ENCODE assay signal across 9 cellular contexts in genomic region chr6:3438190-3439167, GRCh38. TPM values are rescaled to one million over a fixed set of nuclear protein-coding genes. Genes with fewer than 3 reads are reported as not detected.
A peak's percentile ranks its signal among the peaks of the same experiment; 100 is the strongest.
DNase-seq lines count a peak whose midpoint lies in the region; ATAC-seq, FAIRE-seq and TF ChIP-seq lines count a peak whose summit lies in the region.
"Had no signal": no experiment of that assay in that cellular context is flagged by ENCODE, and none has a peak within 500 bp of the region (broad histone marks: within the 10 kb centered on the region; RNA-seq: fewer than 3 reads in every experiment).

No MANE protein-coding gene starts in this region.

- H3K79me2 ChIP-seq in keratinocyte (ENCODE audit: control insufficient read depth, insufficient read depth, low read length) = peaks cover 9% of the 10 kb centered on the region

- H3K4me3 ChIP-seq in left ventricle myocardium inferior (no peak overlapping the region), keratinocyte (ENCODE audit: control insufficient read depth in 2 of 3, extremely low read depth in 1 of 3, insufficient read depth in 2 of 3, low read depth in 1 of 3, low read length in 3 of 3) (no peak overlapping the region)

- H3K9me1 ChIP-seq in keratinocyte (ENCODE audit: control insufficient read depth, extremely low read depth, insufficient read depth, low read length) = no peaks in the 10 kb centered on the region

- peaks cover 5% of the 10 kb centered on the region for H3K4me1 Mint-ChIP-seq in T-helper 17 cell

- H3K27me3 Mint-ChIP-seq in T-helper 17 cell = peaks cover 4% of the 10 kb centered on the region

- H3K27ac ChIP-seq in left ventricle myocardium inferior (replicated peaks) (no peak overlapping the region), keratinocyte (ENCODE audit: control insufficient read depth, insufficient read depth, low read length) (peak overlapping the region; percentile 34)

- DNase-seq in left ventricle myocardium superior (peak; percentile 31), left ventricle myocardium inferior (no peak), T-helper 17 cell (no peak), keratinocyte (ENCODE audit: low read depth, low spot score) (no peak), GM19238 (ENCODE audit: insufficient read length, low spot score) (no peak), omental fat pad (ENCODE audit: low spot score) (no peak)
- DNase-seq: C1 segment of cervical spinal cord had no signal

- dilution Hi-C loops in keratinocyte (cut with MboI; ENCODE audit: extremely low pct_ligation_motif_present, low sequenced_read_pairs) = no loop called here

- H3K4me3 Mint-ChIP-seq in T-helper 17 cell = peak overlapping the region; percentile 1

- H3K9me3 ChIP-seq in left ventricle myocardium inferior (replicated peaks) (no peaks in the 10 kb centered on the region), T-helper 17 cell (ENCODE audit: control insufficient read depth, low read length, poor library complexity, severe bottlenecking) (no peaks in the 10 kb centered on the region), keratinocyte (ENCODE audit: control insufficient read depth, low read depth, low read length) (no peaks in the 10 kb centered on the region)

- H4K20me1 ChIP-seq in keratinocyte (ENCODE audit: control insufficient read depth, extremely low read depth, insufficient read depth, low read length) = no peaks in the 10 kb centered on the region

- no peaks in the 10 kb centered on the region for H3K36me3 ChIP-seq in left ventricle myocardium inferior
- H3K36me3 ChIP-seq in keratinocyte (ENCODE audit: control insufficient read depth in 2 of 2, extremely low read depth in 1 of 2, insufficient read depth in 2 of 2, low read length in 2 of 2) = no peaks in the 10 kb centered on the region

- intact Hi-C loops in left ventricle myocardium superior (cut with micrococcal nuclease) = no loop called here
- intact Hi-C loops in left ventricle myocardium inferior (cut with micrococcal nuclease) = no loop called here

- no peak overlapping the region for H2AFZ ChIP-seq in keratinocyte (ENCODE audit: control insufficient read depth, low read length)

- H3K27me3 ChIP-seq in left ventricle myocardium inferior (ENCODE audit: low read depth) (no peaks in the 10 kb centered on the region), keratinocyte (ENCODE audit: control insufficient read depth, extremely low read depth, insufficient read depth, low read length) (no peaks in the 10 kb centered on the region)

- FAIRE-seq in keratinocyte (lab: Jason Lieb, UNC) = no peak

- H3K4me1 ChIP-seq in left ventricle myocardium inferior = peaks cover 7% of the 10 kb centered on the region
- H3K4me1 ChIP-seq in keratinocyte (ENCODE audit: control insufficient read depth, extremely low read depth, insufficient read depth, low read length) = peaks cover 16% of the 10 kb centered on the region

- ATAC-seq in left ventricle myocardium superior = no peak
- ATAC-seq in T-helper 17 cell = no peak
- no peak for ATAC-seq in omental fat pad (ENCODE audit: low FRiP score)
- ATAC-seq in GM21737 (IDR thresholded peaks at IDR 0.05; ENCODE audit: unreplicated experiment) = no peak
- ATAC-seq in GM21723 (IDR thresholded peaks at IDR 0.05; ENCODE audit: unreplicated experiment) = no peak

- TF ChIP-seq CTCF in left ventricle myocardium inferior (IDR thresholded peaks at IDR 0.05; ENCODE audit: borderline replicate concordance) (no peak), keratinocyte (optimal IDR thresholded peaks at IDR 0.05 in 1 of 3, IDR thresholded peaks at IDR 0.05 in 1 of 3, conservative IDR thresholded peaks at IDR 0.05 in 1 of 3; ENCODE audit: extremely low read depth in 1 of 3, insufficient read depth in 2 of 3, low read length in 3 of 3) (no peak), omental fat pad (IDR thresholded peaks at IDR 0.05) (no peak)

- H3K9ac ChIP-seq in keratinocyte (ENCODE audit: control insufficient read depth, extremely low read depth, insufficient read depth, low read length) = peak overlapping the region; percentile 7

- no peaks in the 10 kb centered on the region for H3K36me3 Mint-ChIP-seq in T-helper 17 cell (ENCODE audit: low read depth)

- H3K27ac Mint-ChIP-seq in T-helper 17 cell = no peak overlapping the region

- no peak overlapping the region for H3K4me2 ChIP-seq in keratinocyte (ENCODE audit: control insufficient read depth, extremely low read depth, insufficient read depth, low read depth, low read length)

RNA-seq across cellular contexts. Expression of gene SLC22A23, which starts 18.4 kb away (rescaled TPM):
- total RNA-seq in left ventricle myocardium superior = 7.1 TPM
- total RNA-seq in left ventricle myocardium inferior = 7.0 TPM
- total RNA-seq in T-helper 17 cell = 1 to 10 TPM; 6.3 to 9.0 TPM
- 3.2 to 7.5 TPM (median 4.3 TPM) in 3 replicates for polyA plus RNA-seq in keratinocyte
- 6.9 TPM for polyA plus RNA-seq in keratinocyte (2011; ENCODE audit: low read depth)
- polyA plus RNA-seq in keratinocyte (2011; cell fraction: cytosol; rRNA removed) = 6.1 and 9.0 TPM in 2 replicates
- polyA plus RNA-seq in keratinocyte (2011; cell fraction: nucleus; rRNA removed) = 21.3 and 28.8 TPM in 2 replicates
- 7.4 and 15.4 TPM in 2 replicates for polyA plus RNA-seq in keratinocyte (2012; ENCODE audit: low replicate concordance)
- polyA minus RNA-seq in keratinocyte = 20.6 to 28.2 TPM (median 22.4 TPM) in 3 replicates
- 18.4 TPM for polyA minus RNA-seq in keratinocyte (2011; cell fraction: cytosol; rRNA and poly(A)+ RNA removed)
- 28.7 and 47.2 TPM in 2 replicates for polyA minus RNA-seq in keratinocyte (2011; cell fraction: nucleus; rRNA and poly(A)+ RNA removed)
- 10 to 100 TPM in 3 of 4 donors, 1 to 10 TPM in 1; 8.3 to 22.5 (median 12.8) TPM for total RNA-seq in omental fat pad
